Comparison of ENCODE assay signal across 11 cellular contexts in the genomic region with DNA sequence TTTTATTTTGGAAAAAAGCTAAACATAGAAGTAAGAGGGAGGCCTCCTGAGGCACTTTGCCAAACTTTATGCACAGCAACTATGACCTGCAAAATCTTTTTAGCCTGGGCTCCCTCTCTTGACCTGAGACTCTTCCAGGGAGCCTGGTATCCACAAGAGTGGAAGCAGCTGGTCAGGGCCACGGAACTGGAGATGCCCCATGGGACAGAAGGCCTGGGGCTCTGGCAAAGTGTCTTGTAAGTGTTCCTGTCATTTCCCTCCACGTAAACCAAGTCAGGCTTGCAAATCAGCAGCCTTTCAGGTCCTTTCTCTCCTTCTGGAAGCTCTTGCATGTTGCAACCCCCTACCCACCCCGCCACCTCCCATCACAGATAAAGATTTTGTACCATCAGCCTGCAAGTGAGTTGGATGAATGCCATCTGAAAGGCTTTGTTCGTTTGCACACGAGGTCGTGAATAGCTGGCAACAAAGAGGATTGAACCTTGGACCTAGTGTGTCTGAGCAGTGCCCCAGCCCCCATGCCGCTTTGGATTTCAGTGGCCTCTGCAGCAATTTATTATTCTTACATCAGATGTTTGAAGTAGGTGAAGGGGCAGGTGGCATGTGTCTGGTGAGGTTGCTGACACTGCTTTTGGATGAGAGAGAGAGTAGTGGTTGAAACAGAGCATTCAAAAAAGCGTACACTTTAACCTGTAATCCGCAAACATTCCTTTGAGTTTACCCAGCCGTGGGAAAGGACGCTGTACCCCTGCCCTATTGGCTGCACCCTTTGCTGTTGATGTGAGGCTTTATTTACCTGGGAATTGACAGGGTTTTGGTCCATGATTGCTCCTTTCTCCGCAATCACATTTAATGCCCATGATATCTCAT.
A peak's percentile ranks its signal among the peaks of the same experiment; 100 is the strongest.
DNase-seq lines count a peak whose midpoint lies in the region; ATAC-seq and TF ChIP-seq lines count a peak whose summit lies in the region.
"Had no signal": no experiment of that assay in that cellular context is flagged by ENCODE, and none has a peak within 500 bp of the region (broad histone marks: within the 10 kb centered on the region; RNA-seq: fewer than 3 reads in every experiment).

No MANE protein-coding gene starts in this region.

- H2BK5ac ChIP-seq in IMR-90 (ENCODE audit: low read depth, low read length, poor library complexity, severe bottlenecking), result no peak overlapping the region

- H3K4me3 ChIP-seq in IMR-90 (ENCODE audit: insufficient read depth, low read depth, low read length) (no peak overlapping the region), GM23338 (no peak overlapping the region)
- H3K4me3 ChIP-seq: SJSA1 had no signal

- H2BK20ac ChIP-seq in IMR-90 (ENCODE audit: low read depth, low read length), result no peak overlapping the region

- no peaks in the 10 kb centered on the region for H3K9me3 Mint-ChIP-seq in stimulated activated memory B cell treated with anti-CD40 and anti-IgM and Interleukin-4, amounts not matched to agents 10 μg/mL and 1 μg/mL and 100 μg/mL, for 72 hours
- no peaks in the 10 kb centered on the region for H3K9me3 Mint-ChIP-seq in stimulated activated effector memory CD8-positive, alpha-beta T cell treated with anti-CD3 and anti-CD28 coated beads, Interleukin-12 subunit alpha, Interleukin-12 subunit beta, amount 100 ng/mL, for 72 hours
- H3K9me3 Mint-ChIP-seq in GM23338, result no peaks in the 10 kb centered on the region; the same call in 2 of the 3 replicates

- no peak overlapping the region for H2AK9ac ChIP-seq in IMR-90 (replicated peaks; ENCODE audit: low read depth, low read length, poor library complexity)

- 80% methylated on average over 1 of the region's 12 CpGs; no CpG with 5 or more reads in 1 of the 2 experiments for WGBS in IMR-90 (ENCODE audit: extremely low coverage in 2 of 2, insufficient read length in 1 of 2), 2 experiments

- no peak overlapping the region for H3K23ac ChIP-seq in IMR-90 (ENCODE audit: low read depth, low read length)

- no peak for TF ChIP-seq RAD21 in IMR-90 (IDR thresholded peaks at IDR 0.05; ENCODE audit: low read length)

- H3K9me3 ChIP-seq in IMR-90 (ENCODE audit: control insufficient read depth, insufficient read depth, low read length), result no peaks in the 10 kb centered on the region
- H3K9me3 ChIP-seq: SJSA1 had no signal

- H3K27me3 Mint-ChIP-seq in stimulated activated memory B cell treated with anti-CD40 and anti-IgM and Interleukin-4, amounts not matched to agents 10 μg/mL and 1 μg/mL and 100 μg/mL, for 72 hours, result no peaks in the 10 kb centered on the region
- H3K27me3 Mint-ChIP-seq in GM23338 (ENCODE audit: insufficient read depth, low read depth, poor library complexity), result no peaks in the 10 kb centered on the region

- H3K27me3 ChIP-seq in IMR-90 (ENCODE audit: control insufficient read depth, insufficient read depth, low read length) (no peaks in the 10 kb centered on the region), GM23338 (ENCODE audit: insufficient read depth) (no peaks in the 10 kb centered on the region)
- H3K27me3 ChIP-seq: SJSA1 had no signal

- H2AK5ac ChIP-seq in IMR-90 (ENCODE audit: low read depth, low read length), result no peak overlapping the region

- DNase-seq in IMR-90, result no peak
- DNase-seq in NCI-H748 (lab: John Stamatoyannopoulos, UW; ENCODE audit: unreplicated experiment), result peak; percentile 95
- peak; percentile 41 for DNase-seq in glomerular visceral epithelial cell (ENCODE audit: extremely low spot score)
- no peak for DNase-seq in stimulated activated effector memory CD8-positive, alpha-beta T cell treated with anti-CD3 and anti-CD28 coated beads, Interleukin-12 subunit alpha, Interleukin-12 subunit beta, amount 100 ng/mL, for 72 hours (ENCODE audit: low spot score in 2 of 2)
- no peak for DNase-seq in NOMO-1 treated with dmso at 0.1 percent for 144 hours (lab: John Stamatoyannopoulos, UW; ENCODE audit: unreplicated experiment)
- no peak for DNase-seq in GM23338 (ENCODE audit: low spot score)
- DNase-seq: activated T-cell treated with anti-CD3 and anti-CD28 coated beads for 4 hours, Kasumi-1, occipital lobe had no signal

- H4K8ac ChIP-seq in IMR-90 (ENCODE audit: low read depth in 2 of 2, low read length in 2 of 2), result no peak overlapping the region

- H3K4me3 Mint-ChIP-seq in stimulated activated memory B cell treated with anti-CD40 and anti-IgM and Interleukin-4, amounts not matched to agents 10 μg/mL and 1 μg/mL and 100 μg/mL, for 72 hours, result no peak overlapping the region
- H3K4me3 Mint-ChIP-seq in stimulated activated effector memory CD8-positive, alpha-beta T cell treated with anti-CD3 and anti-CD28 coated beads, Interleukin-12 subunit alpha, Interleukin-12 subunit beta, amount 100 ng/mL, for 72 hours, result no peak overlapping the region
- no peak overlapping the region for H3K4me3 Mint-ChIP-seq in GM23338

- H3K79me2 ChIP-seq in GM23338 (replicated peaks; ENCODE audit: insufficient read depth), result peaks cover 62% of the 10 kb centered on the region

- H3K4me1 Mint-ChIP-seq in stimulated activated memory B cell treated with anti-CD40 and anti-IgM and Interleukin-4, amounts not matched to agents 10 μg/mL and 1 μg/mL and 100 μg/mL, for 72 hours, result peaks cover 45% of the 10 kb centered on the region
- peaks cover 57% of the 10 kb centered on the region for H3K4me1 Mint-ChIP-seq in stimulated activated effector memory CD8-positive, alpha-beta T cell treated with anti-CD3 and anti-CD28 coated beads, Interleukin-12 subunit alpha, Interleukin-12 subunit beta, amount 100 ng/mL, for 72 hours
- H3K4me1 Mint-ChIP-seq in GM23338, result peaks cover 17% of the 10 kb centered on the region

- dilution Hi-C loops in IMR-90 (cut with HindIII; ENCODE audit: low sequenced_read_pairs, unreplicated experiment), result no loop called here

- no peaks in the 10 kb centered on the region for H3K36me3 ChIP-seq in IMR-90 (ENCODE audit: control insufficient read depth, insufficient read depth, low read length)
- H3K36me3 ChIP-seq in GM23338 (ENCODE audit: insufficient read depth), result no peaks in the 10 kb centered on the region

- H4K20me1 ChIP-seq in IMR-90 (ENCODE audit: insufficient read depth, low read length) (peaks cover 77% of the 10 kb centered on the region), GM23338 (replicated peaks; ENCODE audit: insufficient read depth) (peaks cover 6% of the 10 kb centered on the region)

- H3K27ac ChIP-seq in IMR-90 (ENCODE audit: insufficient read depth, low read length), result no peak overlapping the region
- no peak overlapping the region for H3K27ac ChIP-seq in GM23338 (ENCODE audit: low read depth)
- H3K27ac ChIP-seq: SJSA1 had no signal

- no peak for TF ChIP-seq CTCF in IMR-90 (conservative IDR thresholded peaks at IDR 0.05; ENCODE audit: low read depth, low read length)
- no peak for TF ChIP-seq CTCF in GM23338 (conservative IDR thresholded peaks at IDR 0.05; ENCODE audit: low read depth in 2 of 2)

- H3F3A ChIP-seq in GM23338 (replicated peaks; ENCODE audit: low read depth), result no peaks in the 10 kb centered on the region

- peaks cover 15% of the 10 kb centered on the region for H3K9me1 ChIP-seq in IMR-90 (ENCODE audit: insufficient read depth, low read length)

- CTCF ChIA-PET in IMR-90 (lab: Yijun Ruan, JAX), result no interaction called here

- peaks cover 15% of the 10 kb centered on the region for H3K36me3 Mint-ChIP-seq in stimulated activated memory B cell treated with anti-CD40 and anti-IgM and Interleukin-4, amounts not matched to agents 10 μg/mL and 1 μg/mL and 100 μg/mL, for 72 hours
- H3K36me3 Mint-ChIP-seq in stimulated activated effector memory CD8-positive, alpha-beta T cell treated with anti-CD3 and anti-CD28 coated beads, Interleukin-12 subunit alpha, Interleukin-12 subunit beta, amount 100 ng/mL, for 72 hours, result no peaks in the 10 kb centered on the region
- peaks cover 5% of the 10 kb centered on the region for H3K36me3 Mint-ChIP-seq in GM23338 (ENCODE audit: low read depth)

- TF ChIP-seq POLR2A in IMR-90 (IDR thresholded peaks at IDR 0.05; ENCODE audit: low read depth, low read length), result no peak

- H3K9me2 ChIP-seq in GM23338 (ENCODE audit: insufficient read depth), result peaks cover 20% of the 10 kb centered on the region; the same call in 1 of the 2 replicates

- H3K27ac Mint-ChIP-seq in stimulated activated memory B cell treated with anti-CD40 and anti-IgM and Interleukin-4, amounts not matched to agents 10 μg/mL and 1 μg/mL and 100 μg/mL, for 72 hours, result peak overlapping the region; percentile 20
- H3K27ac Mint-ChIP-seq in stimulated activated effector memory CD8-positive, alpha-beta T cell treated with anti-CD3 and anti-CD28 coated beads, Interleukin-12 subunit alpha, Interleukin-12 subunit beta, amount 100 ng/mL, for 72 hours, result no peak overlapping the region
- no peak overlapping the region for H3K27ac Mint-ChIP-seq in GM23338

- POLR2A ChIA-PET in IMR-90 (lab: Charles Lee; ENCODE audit: unreplicated experiment), result no interaction called here

- no TSS peak for BruUV-seq in IMR-90 (replicated peaks; lab: Mats Ljungman, UMichigan)

- ATAC-seq in IMR-90 (ENCODE audit: low read depth) (0 out of 2 replicates have a peak, but pooled peaks have one; percentile 6), GM23338 (no peak)
- no peak for ATAC-seq in stimulated activated memory B cell treated with anti-CD40 and anti-IgM and Interleukin-4, amounts not matched to agents 10 μg/mL and 1 μg/mL and 100 μg/mL, for 72 hours
- ATAC-seq in stimulated activated effector memory CD8-positive, alpha-beta T cell treated with anti-CD3 and anti-CD28 coated beads, Interleukin-12 subunit alpha, Interleukin-12 subunit beta, amount 100 ng/mL, for 72 hours, result no peak

- no peak overlapping the region for H3K9ac ChIP-seq in IMR-90 (ENCODE audit: low read depth, low read length)

- H2AFZ ChIP-seq in IMR-90 (replicated peaks; ENCODE audit: low read length, poor library complexity) (no peak overlapping the region), GM23338 (no peak overlapping the region)

- no peak overlapping the region for H3K18ac ChIP-seq in IMR-90 (ENCODE audit: low read depth, low read length)

- no peak overlapping the region for H3K14ac ChIP-seq in IMR-90 (replicated peaks; ENCODE audit: low read depth, low read length)

- H2BK120ac ChIP-seq in IMR-90 (ENCODE audit: low read depth, low read length), result no peak overlapping the region

- in situ Hi-C loops in IMR-90 (cut with MboI; ENCODE audit: low sequenced_read_pairs), result no loop called here

- H4K91ac ChIP-seq in IMR-90 (ENCODE audit: insufficient read depth, low read depth, low read length), result no peak overlapping the region

- no peak overlapping the region for H3K56ac ChIP-seq in IMR-90 (ENCODE audit: extremely low read depth, insufficient read depth, low read length)

- H2BK15ac ChIP-seq in IMR-90 (ENCODE audit: low read depth, low read length), result no peak overlapping the region

- H3K4me2 ChIP-seq in IMR-90 (ENCODE audit: low read depth, low read length) (no peak overlapping the region; the same call in 1 of the 2 replicates), GM23338 (no peak overlapping the region)

- H3K79me1 ChIP-seq in IMR-90 (ENCODE audit: low read depth in 1 of 2, low read length in 2 of 2), result peaks cover 48 to 86% of the 10 kb centered on the region in 2 experiments

- H4K5ac ChIP-seq in IMR-90 (ENCODE audit: low read depth, low read length), result no peak overlapping the region

- H3K4me1 ChIP-seq in IMR-90 (ENCODE audit: control insufficient read depth, insufficient read depth, low read length), result peaks cover 13% of the 10 kb centered on the region
- peaks cover 3% of the 10 kb centered on the region; the same call in 1 of the 2 replicates for H3K4me1 ChIP-seq in GM23338 (ENCODE audit: insufficient read depth)

- intact Hi-C loops in IMR-90 (cut with micrococcal nuclease), result no loop called here

- H3K4ac ChIP-seq in IMR-90 (ENCODE audit: low read depth, low read length), result no peak overlapping the region

Comparison
In these comparisons a context has a peak if more than half of its experiments do, and no peak if none do; other contexts are left out.
1. DNase-seq: peak in NCI-H748 (single experiment) and glomerular visceral epithelial cell (single experiment); none in IMR-90 (single experiment), stimulated activated effector memory CD8-positive, alpha-beta T cell treated with anti-CD3 and anti-CD28 coated beads, Interleukin-12 subunit alpha, Interleukin-12 subunit beta, amount 100 ng/mL, for 72 hours (0 of 2), NOMO-1 treated with dmso at 0.1 percent for 144 hours (single experiment) and GM23338 (single experiment).